1 cellular context compared by ENCODE assay signal in the genomic region with DNA sequence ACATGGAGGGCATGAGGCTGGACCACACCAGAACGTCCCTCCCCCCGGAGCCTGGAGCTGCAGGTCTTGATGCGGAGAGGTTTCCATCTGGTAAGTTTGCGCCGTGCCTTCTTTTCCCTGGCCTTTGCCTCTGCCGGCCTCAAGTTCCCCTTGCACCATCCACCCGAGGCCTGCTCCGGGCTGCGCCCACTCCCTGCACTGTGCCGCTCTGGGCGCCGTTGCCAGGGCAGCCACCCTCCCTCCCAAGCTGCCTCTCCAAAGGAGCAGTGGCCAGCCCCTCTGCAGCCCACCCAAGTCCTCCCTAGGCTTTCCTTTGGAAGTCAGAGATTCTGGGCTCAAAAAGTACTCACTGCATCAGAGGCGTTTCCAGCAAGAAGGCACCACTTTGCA.
TF ChIP-seq lines count a peak whose summit lies in the region.

No MANE protein-coding gene starts in this region.

TF ChIP-seq in H1, 55 proteins besides CTCF, POLR2A, EP300 and RAD21:
- TF ChIP-seq, protein P1, sequence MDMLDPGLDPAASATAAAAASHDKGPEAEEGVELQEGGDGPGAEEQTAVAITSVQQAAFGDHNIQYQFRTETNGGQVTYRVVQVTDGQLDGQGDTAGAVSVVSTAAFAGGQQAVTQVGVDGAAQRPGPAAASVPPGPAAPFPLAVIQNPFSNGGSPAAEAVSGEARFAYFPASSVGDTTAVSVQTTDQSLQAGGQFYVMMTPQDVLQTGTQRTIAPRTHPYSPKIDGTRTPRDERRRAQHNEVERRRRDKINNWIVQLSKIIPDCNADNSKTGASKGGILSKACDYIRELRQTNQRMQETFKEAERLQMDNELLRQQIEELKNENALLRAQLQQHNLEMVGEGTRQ (IDR thresholded peaks at IDR 0.05; ENCODE audit: low read length): no peak
- TF ChIP-seq, protein P2, sequence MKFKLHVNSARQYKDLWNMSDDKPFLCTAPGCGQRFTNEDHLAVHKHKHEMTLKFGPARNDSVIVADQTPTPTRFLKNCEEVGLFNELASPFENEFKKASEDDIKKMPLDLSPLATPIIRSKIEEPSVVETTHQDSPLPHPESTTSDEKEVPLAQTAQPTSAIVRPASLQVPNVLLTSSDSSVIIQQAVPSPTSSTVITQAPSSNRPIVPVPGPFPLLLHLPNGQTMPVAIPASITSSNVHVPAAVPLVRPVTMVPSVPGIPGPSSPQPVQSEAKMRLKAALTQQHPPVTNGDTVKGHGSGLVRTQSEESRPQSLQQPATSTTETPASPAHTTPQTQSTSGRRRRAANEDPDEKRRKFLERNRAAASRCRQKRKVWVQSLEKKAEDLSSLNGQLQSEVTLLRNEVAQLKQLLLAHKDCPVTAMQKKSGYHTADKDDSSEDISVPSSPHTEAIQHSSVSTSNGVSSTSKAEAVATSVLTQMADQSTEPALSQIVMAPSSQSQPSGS (IDR thresholded peaks at IDR 0.05; ENCODE audit: low read length): no peak
- TF ChIP-seq, protein P3, sequence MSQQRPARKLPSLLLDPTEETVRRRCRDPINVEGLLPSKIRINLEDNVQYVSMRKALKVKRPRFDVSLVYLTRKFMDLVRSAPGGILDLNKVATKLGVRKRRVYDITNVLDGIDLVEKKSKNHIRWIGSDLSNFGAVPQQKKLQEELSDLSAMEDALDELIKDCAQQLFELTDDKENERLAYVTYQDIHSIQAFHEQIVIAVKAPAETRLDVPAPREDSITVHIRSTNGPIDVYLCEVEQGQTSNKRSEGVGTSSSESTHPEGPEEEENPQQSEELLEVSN (IDR thresholded peaks at IDR 0.05): no peak
- TF ChIP-seq HDAC6 (IDR thresholded peaks at IDR 0.05; ENCODE audit: low read depth, low read length) (no peak), CREB1 (IDR thresholded peaks at IDR 0.05) (no peak), YY1 (IDR thresholded peaks at IDR 0.05; ENCODE audit: low read depth, low read length) (no peak), JUN (IDR thresholded peaks at IDR 0.05; ENCODE audit: low read depth, low read length) (no peak), HDAC2 (IDR thresholded peaks at IDR 0.05; ENCODE audit: borderline replicate concordance in 1 of 2, low read depth in 2 of 2, low read length in 2 of 2) (no peak), SP2 (IDR thresholded peaks at IDR 0.05; ENCODE audit: low read length) (no peak), SUZ12 (IDR thresholded peaks at IDR 0.05; ENCODE audit: low read length) (no peak), NANOG (IDR thresholded peaks at IDR 0.05; ENCODE audit: insufficient read depth, low read depth, low read length, poor library complexity, severe bottlenecking) (no peak), CTBP2 (IDR thresholded peaks at IDR 0.05; ENCODE audit: borderline replicate concordance, insufficient read depth, insufficient read length, low read length) (no peak), GABPA (IDR thresholded peaks at IDR 0.05; ENCODE audit: borderline replicate concordance, insufficient read depth, low read length) (no peak), BACH1 (IDR thresholded peaks at IDR 0.05; ENCODE audit: low read length) (no peak), CHD2 (IDR thresholded peaks at IDR 0.05; ENCODE audit: low read length) (no peak), RBBP5 (IDR thresholded peaks at IDR 0.05; ENCODE audit: borderline replicate concordance, low read depth, low read length) (no peak), BRCA1 (IDR thresholded peaks at IDR 0.05; ENCODE audit: low read depth, low read length) (no peak), TAF1 (IDR thresholded peaks at IDR 0.05; ENCODE audit: low read depth, low read length) (no peak)
- TF ChIP-seq, protein P4, sequence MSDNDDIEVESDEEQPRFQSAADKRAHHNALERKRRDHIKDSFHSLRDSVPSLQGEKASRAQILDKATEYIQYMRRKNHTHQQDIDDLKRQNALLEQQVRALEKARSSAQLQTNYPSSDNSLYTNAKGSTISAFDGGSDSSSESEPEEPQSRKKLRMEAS (IDR thresholded peaks at IDR 0.05): no peak
- TF ChIP-seq, protein P5, sequence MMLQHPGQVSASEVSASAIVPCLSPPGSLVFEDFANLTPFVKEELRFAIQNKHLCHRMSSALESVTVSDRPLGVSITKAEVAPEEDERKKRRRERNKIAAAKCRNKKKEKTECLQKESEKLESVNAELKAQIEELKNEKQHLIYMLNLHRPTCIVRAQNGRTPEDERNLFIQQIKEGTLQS (IDR thresholded peaks at IDR 0.05; ENCODE audit: insufficient read depth, low read depth, low read length): no peak
